ENCODE assay signal across 2 cellular contexts in genomic region chr19:6088677-6089063, GRCh38.
TF ChIP-seq lines count a peak whose summit lies in the region.

No MANE protein-coding gene starts in this region.

TF ChIP-seq in A549, 52 proteins besides CTCF, POLR2A, EP300 and RAD21:
- no peak for TF ChIP-seq NR3C1 (IDR thresholded peaks at IDR 0.05)
TF ChIP-seq in A549: peak in this region for 0.

TF ChIP-seq in K562, 482 proteins besides CTCF, POLR2A, EP300 and RAD21 (continues in another document):
- TF ChIP-seq MEIS2 (IDR thresholded peaks at IDR 0.05; ENCODE audit: partially characterized antibody) (peak; percentile 32), ATF3 (IDR thresholded peaks at IDR 0.05) (peak; percentile 60), ATF3 (CRISPR knock-in tag; conservative IDR thresholded peaks at IDR 0.05) (no peak), ADNP (tag; IDR thresholded peaks at IDR 0.05) (0 out of 2 replicates have a peak, but pooled peaks have one; percentile 5), RERE (CRISPR knock-in tag; IDR thresholded peaks at IDR 0.05; ENCODE audit: borderline replicate concordance) (no peak), CCAR2 (IDR thresholded peaks at IDR 0.05; ENCODE audit: low read depth, low read length) (no peak), KAT2B (IDR thresholded peaks at IDR 0.05; ENCODE audit: low read depth, low read length) (no peak), E2F4 (CRISPR knock-in tag; IDR thresholded peaks at IDR 0.05; ENCODE audit: low read depth) (no peak), JUND (IDR thresholded peaks at IDR 0.05; ENCODE audit: borderline replicate concordance, low read depth, low read length) (peak; percentile 68), JUND (tag; IDR thresholded peaks at IDR 0.05; ENCODE audit: borderline replicate concordance, low read depth, low read length) (no peak), ZNF444 (CRISPR knock-in tag; IDR thresholded peaks at IDR 0.05) (no peak), TOE1 (IDR thresholded peaks at IDR 0.05; ENCODE audit: borderline replicate concordance) (no peak), TOE1 (CRISPR knock-in tag; IDR thresholded peaks at IDR 0.05; ENCODE audit: borderline replicate concordance, low read depth) (no peak), SNIP1 (IDR thresholded peaks at IDR 0.05; ENCODE audit: low read depth) (no peak), MAX (CRISPR knock-in tag; IDR thresholded peaks at IDR 0.05) (no peak), TAF9B (IDR thresholded peaks at IDR 0.05; ENCODE audit: partially characterized antibody) (no peak), MBD2 (IDR thresholded peaks at IDR 0.05; ENCODE audit: borderline replicate concordance, low read depth) (no peak), SRF (CRISPR knock-in tag; IDR thresholded peaks at IDR 0.05) (no peak), ELK1 (CRISPR knock-in tag; IDR thresholded peaks at IDR 0.05) (no peak), ATF2 (CRISPR knock-in tag; IDR thresholded peaks at IDR 0.05) (no peak), PYGO2 (tag; IDR thresholded peaks at IDR 0.05) (no peak), KAT7 (CRISPR knock-in tag; IDR thresholded peaks at IDR 0.05; ENCODE audit: borderline replicate concordance) (no peak), RFX7 (CRISPR knock-in tag; IDR thresholded peaks at IDR 0.05) (no peak), GATAD2B (IDR thresholded peaks at IDR 0.05; ENCODE audit: borderline replicate concordance) (no peak), CBX2 (IDR thresholded peaks at IDR 0.05; ENCODE audit: insufficient read depth, low read length, poor library complexity, severe bottlenecking) (no peak), HNRNPK (IDR thresholded peaks at IDR 0.05; ENCODE audit: low read depth, low read length, poor library complexity, severe bottlenecking) (no peak), FOSL1 (tag; conservative IDR thresholded peaks at IDR 0.05) (peak; percentile 3), BMI1 (IDR thresholded peaks at IDR 0.05; ENCODE audit: low read length) (no peak), ZNF589 (CRISPR knock-in tag; IDR thresholded peaks at IDR 0.05; ENCODE audit: low read depth) (no peak), RFX5 (IDR thresholded peaks at IDR 0.05; ENCODE audit: low read depth, low read length) (no peak), NFIC (IDR thresholded peaks at IDR 0.05) (peak; percentile 79), ZNF717 (CRISPR knock-in tag; IDR thresholded peaks at IDR 0.05) (no peak), ZNF785 (CRISPR knock-in tag; IDR thresholded peaks at IDR 0.05) (no peak), RBM34 (IDR thresholded peaks at IDR 0.05; ENCODE audit: borderline replicate concordance, insufficient read depth, low read length) (no peak), ZNF311 (CRISPR knock-in tag; IDR thresholded peaks at IDR 0.05) (peak; percentile 68; the same call in 1 of the 2 replicates), ZNF766 (CRISPR knock-in tag; conservative IDR thresholded peaks at IDR 0.05) (0 out of 2 replicates have a peak, but pooled peaks have one; percentile 25), CTCFL (IDR thresholded peaks at IDR 0.05; ENCODE audit: borderline replicate concordance, insufficient read depth, low read depth, low read length, poor library complexity, severe bottlenecking) (no peak), NEUROD1 (IDR thresholded peaks at IDR 0.05; ENCODE audit: borderline replicate concordance, low read depth, low read length, partially characterized antibody) (no peak), ZNF518B (CRISPR knock-in tag; IDR thresholded peaks at IDR 0.05) (no peak), POU5F1 (IDR thresholded peaks at IDR 0.05; ENCODE audit: borderline replicate concordance, low read depth, low read length, partially characterized antibody) (no peak), ZEB2 (IDR thresholded peaks at IDR 0.05) (no peak), HNRNPUL1 (IDR thresholded peaks at IDR 0.05; ENCODE audit: low read length) (no peak), MNT (conservative IDR thresholded peaks at IDR 0.05) (no peak; a peak in 2 of 4 replicates), NR2C1 (IDR thresholded peaks at IDR 0.05) (peak; percentile 25; the same call in 1 of the 2 replicates), NR2C1 (tag; IDR thresholded peaks at IDR 0.05) (0 out of 2 replicates have a peak, but pooled peaks have one; percentile 36), SUPT5H (IDR thresholded peaks at IDR 0.05) (no peak), ZNF780A (CRISPR knock-in tag; IDR thresholded peaks at IDR 0.05) (no peak), FOXM1 (IDR thresholded peaks at IDR 0.05; ENCODE audit: low read depth) (no peak), FOXM1 (CRISPR knock-in tag; IDR thresholded peaks at IDR 0.05; ENCODE audit: low read depth) (no peak), SMARCA5 (IDR thresholded peaks at IDR 0.05) (no peak), SMAD1 (IDR thresholded peaks at IDR 0.05; ENCODE audit: low read depth, low read length, partially characterized antibody) (no peak)
